11 cellular contexts compared by ENCODE assay signal in genomic region chr10:119285495-119286267, GRCh38.
DNase-seq lines count a peak whose midpoint lies in the region; ATAC-seq, FAIRE-seq and TF ChIP-seq lines count a peak whose summit lies in the region.
"Had no signal": no experiment of that assay in that cellular context is flagged by ENCODE, and none has a peak within 500 bp of the region (broad histone marks: within the 10 kb centered on the region; RNA-seq: fewer than 3 reads in every experiment).

No MANE protein-coding gene starts in this region.

- ATAC-seq in HepG2 (no peak), HG03521 (IDR thresholded peaks at IDR 0.05; ENCODE audit: unreplicated experiment) (no peak), GM21825 (IDR thresholded peaks at IDR 0.05; ENCODE audit: unreplicated experiment) (no peak)

- H2AFZ ChIP-seq in ACC112 (ENCODE audit: low read length, unreplicated experiment), result no peak overlapping the region
- H2AFZ ChIP-seq in HepG2 (ENCODE audit: low read length), result no peak overlapping the region

- H3K9me3 ChIP-seq in HepG2 (ENCODE audit: low read length), result no peaks in the 10 kb centered on the region

- H3K9me3 Mint-ChIP-seq in activated CD4-positive, alpha-beta memory T cell treated with anti-CD3 and anti-CD28 coated beads for 36 hours, result no peaks in the 10 kb centered on the region

- no peaks in the 10 kb centered on the region for H3K27me3 Mint-ChIP-seq in activated CD4-positive, alpha-beta memory T cell treated with anti-CD3 and anti-CD28 coated beads for 36 hours

- BruUV-seq in HepG2 (replicated peaks; lab: Mats Ljungman, UMichigan), result no TSS peak

- TF ChIP-seq RAD21 in HepG2 (CRISPR knock-in tag; IDR thresholded peaks at IDR 0.05), result no peak

- H3K79me2 ChIP-seq in ACC112 (ENCODE audit: control insufficient read depth, insufficient read depth, low read length, unreplicated experiment) (no peaks in the 10 kb centered on the region), HepG2 (ENCODE audit: insufficient read depth, low read length) (peaks cover 3% of the 10 kb centered on the region)

- in situ Hi-C loops in HepG2 (cut with HindIII; ENCODE audit: extremely low pct_ligation_motif_present, low pct_unique_long_range_greater_than_20kb), result no loop called here

- no peaks in the 10 kb centered on the region for H4K20me1 ChIP-seq in HepG2 (ENCODE audit: insufficient read depth, low read length)

- intact Hi-C loops in activated CD4-positive, alpha-beta memory T cell treated with anti-CD3 and anti-CD28 coated beads for 36 hours (cut with micrococcal nuclease), result loop anchor here (1.0 to 2.0 kb wide), 2 partner anchors 16 to 21 kb away; no protein-coding TSS in a partner anchor
- intact Hi-C loops in HepG2 (cut with micrococcal nuclease; ENCODE audit: unreplicated experiment), result no loop called here

- POLR2A ChIA-PET in activated CD4-positive, alpha-beta memory T cell treated with anti-CD3 and anti-CD28 coated beads for 36 hours (lab: Charles Lee), result no interaction called here
- POLR2A ChIA-PET in HepG2 (lab: Yijun Ruan, JAX), result interaction anchor here (1.0 kb wide), 1 partner anchor 31 kb away, joined by 3 read pairs; no protein-coding TSS in a partner anchor

- DNase-seq in GM12892 (ENCODE audit: insufficient read length), result no peak
- DNase-seq in activated CD4-positive, alpha-beta memory T cell treated with anti-CD3 and anti-CD28 coated beads for 36 hours, result no peak
- DNase-seq in HepG2 (ENCODE audit: low spot score), result no peak
- DNase-seq in cerebellar nuclear complex (lab: John Stamatoyannopoulos, UW), result no peak
- no peak for DNase-seq in islet precursor cell
- DNase-seq: DMS79 treated with DMSO at 0.1 percent for 48 hours, NCI-H1417 had no signal

- H3K36me3 ChIP-seq in ACC112 (ENCODE audit: insufficient read depth, low read length) (no peaks in the 10 kb centered on the region), HepG2 (replicated peaks in 1 of 2; ENCODE audit: control insufficient read depth in 1 of 2, insufficient read depth in 2 of 2, low read length in 2 of 2) (no peaks in the 10 kb centered on the region)

- peak overlapping the region; percentile 36 for H3K4me3 ChIP-seq in ACC112 (ENCODE audit: low read depth, low read length)
- no peak overlapping the region for H3K4me3 ChIP-seq in HepG2 (replicated peaks in 1 of 3; ENCODE audit: insufficient read depth in 1 of 3, low read depth in 2 of 3, low read length in 3 of 3)

- peaks cover 64% of the 10 kb centered on the region for H3K4me1 Mint-ChIP-seq in activated CD4-positive, alpha-beta memory T cell treated with anti-CD3 and anti-CD28 coated beads for 36 hours (ENCODE audit: low read depth)

- TF ChIP-seq CTCF in HepG2 (CRISPR knock-in tag; IDR thresholded peaks at IDR 0.05), result no peak

- 88% methylated on average over 9 of the region's 9 CpGs for WGBS in HepG2 (ENCODE audit: low lambda C conversion rate)

- CTCF ChIA-PET in activated CD4-positive, alpha-beta memory T cell treated with anti-CD3 and anti-CD28 coated beads for 36 hours (lab: Charles Lee), result interaction anchor here (0.8 to 1.5 kb wide), 2 partner anchors 16 to 130 kb away, joined by 4 read pairs; no protein-coding TSS in a partner anchor
- CTCF ChIA-PET in HepG2 (lab: Yijun Ruan, JAX; ENCODE audit: low intra/inter-chr PET ratio, low total read pairs), result no interaction called here

- H3K27me3 ChIP-seq in ACC112 (ENCODE audit: insufficient read depth, low read length) (no peaks in the 10 kb centered on the region), HepG2 (ENCODE audit: control insufficient read depth in 1 of 2, insufficient read depth in 2 of 2, low read length in 2 of 2) (no peaks in the 10 kb centered on the region)

- H3K27ac ChIP-seq in ACC112 (ENCODE audit: low read depth, low read length) (no peak overlapping the region), HepG2 (ENCODE audit: extremely low read length, insufficient read depth, low read length) (no peak overlapping the region)

- TF ChIP-seq POLR2A in GM12892 (IDR thresholded peaks at IDR 0.05; ENCODE audit: low read depth, low read length) (no peak), HepG2 (IDR thresholded peaks at IDR 0.05; ENCODE audit: insufficient read depth in 1 of 2, low read depth in 2 of 2, low read length in 2 of 2) (no peak)

- H3K27ac Mint-ChIP-seq in activated CD4-positive, alpha-beta memory T cell treated with anti-CD3 and anti-CD28 coated beads for 36 hours, result peak overlapping the region; percentile 79

- H3K4me2 ChIP-seq in HepG2 (ENCODE audit: low read depth, low read length), result no peak overlapping the region

- no peaks in the 10 kb centered on the region for H3K36me3 Mint-ChIP-seq in activated CD4-positive, alpha-beta memory T cell treated with anti-CD3 and anti-CD28 coated beads for 36 hours

- no peak overlapping the region for H3K9ac ChIP-seq in HepG2 (ENCODE audit: insufficient read depth, low read depth, low read length)

- H3K4me3 Mint-ChIP-seq in activated CD4-positive, alpha-beta memory T cell treated with anti-CD3 and anti-CD28 coated beads for 36 hours, result peak overlapping the region; percentile 57

- H3K4me1 ChIP-seq in ACC112 (ENCODE audit: control insufficient read depth, insufficient read depth, low read length, unreplicated experiment), result peaks cover 28% of the 10 kb centered on the region
- peaks cover 48% of the 10 kb centered on the region for H3K4me1 ChIP-seq in HepG2 (ENCODE audit: insufficient read depth, low read length)

- FAIRE-seq in GM12892 (lab: Jason Lieb, UNC), result peak; percentile 33
- FAIRE-seq in HepG2 (lab: Jason Lieb, UNC), result no peak
- FAIRE-seq: islet of Langerhans had no signal

- TF ChIP-seq EP300 in HepG2 (IDR thresholded peaks at IDR 0.05; ENCODE audit: low read depth in 2 of 2, low read length in 2 of 2) (no peak), HepG2 (CRISPR knock-in tag; IDR thresholded peaks at IDR 0.05; ENCODE audit: borderline replicate concordance) (no peak)

TF ChIP-seq in HepG2, 621 proteins besides CTCF, POLR2A, EP300 and RAD21:
- TF ChIP-seq ZBTB2 (CRISPR knock-in tag; IDR thresholded peaks at IDR 0.05; ENCODE audit: low read depth) (no peak), ZNF205 (CRISPR knock-in tag; IDR thresholded peaks at IDR 0.05) (no peak), ZNF629 (CRISPR knock-in tag; conservative IDR thresholded peaks at IDR 0.05) (peak; percentile 56), MAFK (conservative IDR thresholded peaks at IDR 0.05 in 1 of 2, IDR thresholded peaks at IDR 0.05 in 1 of 2; ENCODE audit: low read length in 2 of 2) (no peak)
